8 cellular contexts compared by ENCODE assay signal in genomic region chr15:73601449-73602425, GRCh38. TPM values are rescaled to one million over a fixed set of nuclear protein-coding genes. Genes with fewer than 3 reads are reported as not detected.
A peak's percentile ranks its signal among the peaks of the same experiment; 100 is the strongest.
DNase-seq lines count a peak whose midpoint lies in the region; ATAC-seq, FAIRE-seq and TF ChIP-seq lines count a peak whose summit lies in the region.

No MANE protein-coding gene starts in this region.

- no peak overlapping the region for H2BK15ac ChIP-seq in H1 (ENCODE audit: low read length)

- H2BK5ac ChIP-seq in H1 (ENCODE audit: low read depth, low read length), result no peak overlapping the region

- H3K4me3 ChIP-seq in BE2C (ENCODE audit: low read depth, low read length), result no peak overlapping the region
- H3K4me3 ChIP-seq in H1 (ENCODE audit: extremely low read depth in 1 of 4, insufficient read depth in 2 of 4, low read depth in 3 of 4, low read length in 4 of 4), result peak overlapping the region in 3 of 4 experiments; percentile 1 to 22 (median 7); a peak in 3 of 8 replicates

- no peaks in the 10 kb centered on the region; the same call in 1 of the 2 replicates for H3K23me2 ChIP-seq in H1 (ENCODE audit: low read depth, low read length)

- FAIRE-seq in H1 (lab: Jason Lieb, UNC), result no peak

- TF ChIP-seq EP300 in H1 (IDR thresholded peaks at IDR 0.05; ENCODE audit: borderline replicate concordance in 1 of 2, low read depth in 2 of 2, low read length in 2 of 2), result no peak

- 55% methylated on average over 6 of the region's 6 CpGs; no CpG with 5 or more reads in 1 of the 2 experiments for WGBS in H1 (ENCODE audit: extremely low coverage in 1 of 2, insufficient coverage in 1 of 2, insufficient read length in 1 of 2, insufficient replicate concordance in 2 of 2, low coverage in 1 of 2, low lambda C conversion rate in 2 of 2, missing lambda C conversion rate in 1 of 2), 2 experiments

- ATAC-seq in HG03280 (IDR thresholded peaks at IDR 0.05; ENCODE audit: unreplicated experiment), result no peak

- no peak overlapping the region for H2AK5ac ChIP-seq in H1 (ENCODE audit: low read depth, low read length)

- H3K9me3 ChIP-seq in BE2C (no peaks in the 10 kb centered on the region), H1 (ENCODE audit: insufficient read depth in 2 of 2, low read depth in 1 of 2, low read length in 1 of 2) (no peaks in the 10 kb centered on the region)

- peak overlapping the region; percentile 47 to 51 for H3K4me2 ChIP-seq in H1 (ENCODE audit: insufficient read depth in 1 of 2, low read depth in 2 of 2, low read length in 2 of 2)

- 0 out of 2 replicates have a peak overlapping the region, but pooled peaks have one; percentile 35 for H2BK20ac ChIP-seq in H1 (ENCODE audit: low read length)

- no peak overlapping the region for H3K4ac ChIP-seq in H1 (replicated peaks; ENCODE audit: insufficient read length, low read depth, low read length)

- H2BK120ac ChIP-seq in H1 (replicated peaks; ENCODE audit: low read depth, low read length), result no peak overlapping the region

- H3K4me1 ChIP-seq in BE2C, result peaks cover 18% of the 10 kb centered on the region
- peaks cover 16 to 32% (median 27%) of the 10 kb centered on the region in 4 experiments for H3K4me1 ChIP-seq in H1 (replicated peaks in 1 of 4; ENCODE audit: control insufficient read depth in 3 of 4, insufficient read depth in 4 of 4, low read length in 3 of 4)

- TF ChIP-seq CTCF in BE2C (IDR thresholded peaks at IDR 0.05; ENCODE audit: low read depth, low read length) (no peak), H1 (IDR thresholded peaks at IDR 0.05; ENCODE audit: control extremely low read depth in 1 of 3, insufficient read depth in 1 of 3, low read depth in 1 of 3, low read length in 3 of 3) (no peak)

- TF ChIP-seq RAD21 in H1 (IDR thresholded peaks at IDR 0.05 in 1 of 2, conservative IDR thresholded peaks at IDR 0.05 in 1 of 2; ENCODE audit: low read depth in 2 of 2, low read length in 2 of 2), result no peak

- H3K36me3 ChIP-seq in BE2C (no peaks in the 10 kb centered on the region), H1 (ENCODE audit: control insufficient read depth in 2 of 4, insufficient read depth in 4 of 4, low read length in 3 of 4) (no peaks in the 10 kb centered on the region; a peak in 1 of 8 replicates)

- H3K27me3 ChIP-seq in BE2C, result no peaks in the 10 kb centered on the region
- H3K27me3 ChIP-seq in H1 (replicated peaks in 1 of 4; ENCODE audit: control insufficient read depth in 3 of 4, extremely low read depth in 1 of 4, insufficient read depth in 3 of 4, low read length in 3 of 4), result no peaks in the 10 kb centered on the region

- no peak overlapping the region for H4K91ac ChIP-seq in H1 (replicated peaks; ENCODE audit: insufficient read length, low read length)

- H3K23ac ChIP-seq in H1 (ENCODE audit: insufficient read length), result no peak overlapping the region

- H4K8ac ChIP-seq in H1 (ENCODE audit: extremely low read depth, insufficient read depth, low read length), result no peak overlapping the region

- H4K20me1 ChIP-seq in H1 (replicated peaks in 1 of 2; ENCODE audit: control insufficient read depth in 1 of 2, insufficient read depth in 2 of 2, low read length in 2 of 2), result peaks cover 15 to 40% of the 10 kb centered on the region in 2 experiments

- H3K18ac ChIP-seq in H1 (ENCODE audit: extremely low read depth, low read length), result no peak overlapping the region

- H2AFZ ChIP-seq in H1 (ENCODE audit: low read length), result no peak overlapping the region

- H3K27ac ChIP-seq in H1 (ENCODE audit: low read depth, low read length), result no peak overlapping the region

- no peak for TF ChIP-seq POLR2A in H1 (IDR thresholded peaks at IDR 0.05; ENCODE audit: control extremely low read depth in 1 of 2, low read depth in 2 of 2, low read length in 2 of 2)

- peaks cover 20% of the 10 kb centered on the region for H3K79me1 ChIP-seq in H1 (ENCODE audit: low read depth, low read length)

- POLR2A ChIA-PET in H1 (lab: Charles Lee; ENCODE audit: partially characterized antibody), result interaction anchor here (0.9 kb wide), 1 partner anchor 83 kb away, joined by 3 read pairs; the partner anchor contains the start of gene CD276

- no peak overlapping the region for H2BK12ac ChIP-seq in H1 (ENCODE audit: low read depth, low read length)

- no peak overlapping the region; a peak in 1 of 7 replicates for H3K9ac ChIP-seq in H1 (replicated peaks in 1 of 4; ENCODE audit: extremely low read depth in 1 of 4, low read depth in 3 of 4, low read length in 3 of 4)

- H3K56ac ChIP-seq in H1 (replicated peaks; ENCODE audit: insufficient read length, low read depth, low read length), result no peak overlapping the region

- no peak overlapping the region for H4K5ac ChIP-seq in H1 (ENCODE audit: insufficient read length, low read depth, low read length)

- CTCF ChIA-PET in H1 (lab: Charles Lee; ENCODE audit: partially characterized antibody), result interaction anchor here (0.8 to 1.9 kb wide), 10 partner anchors 8 to 300 kb away, joined by 3 to 12 read pairs (median 3); no protein-coding TSS in a partner anchor

- peaks cover 12 to 99% of the 10 kb centered on the region in 2 experiments for H3K79me2 ChIP-seq in H1 (ENCODE audit: control insufficient read depth in 1 of 2, insufficient read depth in 2 of 2, low read length in 2 of 2)

- no peak overlapping the region for H3K14ac ChIP-seq in H1 (ENCODE audit: insufficient read length)

- DNase-seq in BE2C (peak; percentile 21), NCI-H524 treated with DMSO at 0.1 percent for 48 hours (lab: John Stamatoyannopoulos, UW) (peak; percentile 30), H1 (ENCODE audit: low read depth in 1 of 2, low spot score in 2 of 2) (no peak), mucosa of gallbladder (ENCODE audit: low spot score) (peak; percentile 66), DMS153 (lab: John Stamatoyannopoulos, UW) (no peak), GM19238 (ENCODE audit: insufficient read length, low spot score) (no peak)
- DNase-seq in stimulated activated CD4-positive, alpha-beta T cell treated with anti-CD3 and anti-CD28 coated beads, Interleukin-4, amount 100 ng/mL, for 24 hours, result no peak

TF ChIP-seq in H1, 55 proteins besides CTCF, POLR2A, EP300 and RAD21:
- TF ChIP-seq TAF1 (IDR thresholded peaks at IDR 0.05; ENCODE audit: low read depth, low read length), result no peak
- TF ChIP-seq MAFK (IDR thresholded peaks at IDR 0.05; ENCODE audit: low read depth, low read length), result peak; percentile 9; the same call in 1 of the 2 replicates
- TF ChIP-seq SAP30 (IDR thresholded peaks at IDR 0.05; ENCODE audit: insufficient read depth, insufficient replicate concordance, low read length), result no peak
- peak; percentile 60; the same call in 1 of the 2 replicates for TF ChIP-seq CEBPB (IDR thresholded peaks at IDR 0.05; ENCODE audit: low read depth, low read length)
- TF ChIP-seq YY1 (IDR thresholded peaks at IDR 0.05; ENCODE audit: low read depth, low read length), result 0 out of 2 replicates have a peak, but pooled peaks have one; percentile 30
- 0 out of 4 replicates have a peak, but pooled peaks of 1 of the 2 experiments have one; percentile 56 for TF ChIP-seq SIN3A (conservative IDR thresholded peaks at IDR 0.05 in 1 of 2, IDR thresholded peaks at IDR 0.05 in 1 of 2; ENCODE audit: low read depth in 1 of 2, low read length in 2 of 2)
- TF ChIP-seq BACH1 (IDR thresholded peaks at IDR 0.05; ENCODE audit: low read length), result peak; percentile 36; the same call in 1 of the 2 replicates

RNA-seq across cellular contexts. Expression of gene NPTN, which starts 31.5 kb away (rescaled TPM):
- 104 TPM for polyA plus RNA-seq in BE2C (2012; ENCODE audit: insufficient read depth, insufficient read length, low read depth)
- 113 TPM in 2 replicates for total RNA-seq in H1 (2021; fragmentation: NEBNext Ultra II Directional; extraction: Animal tissue kit (Norgen Biotek cat#: 25700))
- polyA plus RNA-seq in H1 (2011; rRNA removed), result 59.7 and 67.0 TPM in 2 replicates
- 82.1 TPM for polyA plus RNA-seq in H1 (2011; cell fraction: cytosol; rRNA removed)
- polyA plus RNA-seq in H1 (2011; cell fraction: nucleus; rRNA removed), result 73.3 TPM
- polyA plus RNA-seq in H1 (2012, experiment 1 of 2), result 117 to 134 TPM (median 125 TPM) in 4 replicates
- polyA plus RNA-seq in H1 (2012, experiment 2 of 2), result 57.2 TPM
- polyA plus RNA-seq in H1 (2013, experiment 1 of 2), result 148 TPM
- polyA plus RNA-seq in H1 (2013, experiment 2 of 2), result 165 TPM
- polyA minus RNA-seq in H1 (2011; rRNA and poly(A)+ RNA removed), result 115 and 146 TPM in 2 replicates
- 50.1 TPM for polyA minus RNA-seq in H1 (2011; cell fraction: cytosol; rRNA and poly(A)+ RNA removed)
- polyA minus RNA-seq in H1 (2011; cell fraction: nucleus; rRNA and poly(A)+ RNA removed), result 81.5 TPM
- 159 TPM for total RNA-seq in mucosa of gallbladder

Comparison
In these comparisons a context has a peak if more than half of its experiments do, and no peak if none do; other contexts are left out.
1. DNase-seq: peak in BE2C (single experiment), NCI-H524 treated with DMSO at 0.1 percent for 48 hours (single experiment) and mucosa of gallbladder (single experiment); none in H1 (0 of 2), stimulated activated CD4-positive, alpha-beta T cell treated with anti-CD3 and anti-CD28 coated beads, Interleukin-4, amount 100 ng/mL, for 24 hours (single experiment), DMS153 (single experiment) and GM19238 (single experiment).